9 cellular contexts compared by ENCODE assay signal in the genomic region with DNA sequence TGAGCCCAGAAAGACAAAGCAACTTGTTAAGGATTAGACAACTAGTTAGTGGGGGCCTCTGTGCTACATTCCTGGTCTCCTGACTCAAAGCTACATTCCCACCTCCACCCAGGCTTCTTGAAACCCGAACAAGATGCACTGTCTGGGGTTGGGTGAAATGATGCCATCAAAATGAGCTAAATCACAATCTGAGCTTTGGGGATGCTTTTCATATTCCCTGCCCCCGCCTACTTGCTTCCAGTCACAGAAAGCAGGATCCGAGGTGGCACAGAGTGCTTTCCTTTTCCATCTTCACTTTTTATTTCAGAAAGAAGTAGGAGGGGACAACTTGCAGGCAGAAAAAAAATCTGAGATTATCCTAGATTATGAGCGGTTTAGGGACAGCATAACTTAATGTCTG. TPM values are rescaled to one million over a fixed set of nuclear protein-coding genes. Genes with fewer than 3 reads are reported as not detected.
"Had no signal": no experiment of that assay in that cellular context is flagged by ENCODE, and none has a peak within 500 bp of the region (broad histone marks: within the 10 kb centered on the region; RNA-seq: fewer than 3 reads in every experiment).

No MANE protein-coding gene starts in this region.

- DNase-seq: GDM1, GF-D8 had no signal

- FAIRE-seq: G401.6, GM12878, GM12891, GM12892, GM18507, GM19239 had no signal

- H3K4me3 ChIP-seq: GM12878 had no signal

- ATAC-seq: GM12878 had no signal

RNA-seq across cellular contexts. Expression of a gene that starts 5.4 kb away (rescaled TPM):
- total RNA-seq: G401, GM12878 had no signal
- polyA plus RNA-seq: GM12878 had no signal

RNA-seq across cellular contexts. Expression of a gene that starts 53.9 kb away (rescaled TPM):
- total RNA-seq: G401, GM12878 had no signal
- polyA plus RNA-seq: GM12878 had no signal
